Comparison of ENCODE assay signal across 1 cellular context in the genomic region with DNA sequence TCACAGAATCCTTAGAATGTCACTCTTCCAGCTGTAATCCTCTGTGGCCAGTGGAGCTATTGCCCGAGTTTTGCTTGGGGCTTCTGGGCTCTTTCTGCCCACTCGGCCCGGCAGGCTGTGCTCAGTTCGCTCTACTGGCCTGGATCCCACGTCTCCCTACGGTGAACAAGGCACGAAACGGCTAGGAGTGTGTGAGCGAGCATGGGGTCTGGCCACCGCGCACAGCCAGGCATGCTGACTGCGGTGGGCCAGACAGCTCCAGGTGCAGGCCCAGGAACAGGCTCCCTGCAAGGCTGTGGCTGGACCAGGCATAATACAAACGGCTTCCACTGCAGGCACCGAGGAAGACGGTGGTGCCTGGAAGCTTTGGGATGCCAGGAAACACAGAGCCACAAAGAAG.
TF ChIP-seq lines count a peak whose summit lies in the region.

No MANE protein-coding gene starts in this region.

TF ChIP-seq in GM23338, 12 proteins besides CTCF, POLR2A, EP300 and RAD21 (continued from another document):
- TF ChIP-seq, protein P1, sequence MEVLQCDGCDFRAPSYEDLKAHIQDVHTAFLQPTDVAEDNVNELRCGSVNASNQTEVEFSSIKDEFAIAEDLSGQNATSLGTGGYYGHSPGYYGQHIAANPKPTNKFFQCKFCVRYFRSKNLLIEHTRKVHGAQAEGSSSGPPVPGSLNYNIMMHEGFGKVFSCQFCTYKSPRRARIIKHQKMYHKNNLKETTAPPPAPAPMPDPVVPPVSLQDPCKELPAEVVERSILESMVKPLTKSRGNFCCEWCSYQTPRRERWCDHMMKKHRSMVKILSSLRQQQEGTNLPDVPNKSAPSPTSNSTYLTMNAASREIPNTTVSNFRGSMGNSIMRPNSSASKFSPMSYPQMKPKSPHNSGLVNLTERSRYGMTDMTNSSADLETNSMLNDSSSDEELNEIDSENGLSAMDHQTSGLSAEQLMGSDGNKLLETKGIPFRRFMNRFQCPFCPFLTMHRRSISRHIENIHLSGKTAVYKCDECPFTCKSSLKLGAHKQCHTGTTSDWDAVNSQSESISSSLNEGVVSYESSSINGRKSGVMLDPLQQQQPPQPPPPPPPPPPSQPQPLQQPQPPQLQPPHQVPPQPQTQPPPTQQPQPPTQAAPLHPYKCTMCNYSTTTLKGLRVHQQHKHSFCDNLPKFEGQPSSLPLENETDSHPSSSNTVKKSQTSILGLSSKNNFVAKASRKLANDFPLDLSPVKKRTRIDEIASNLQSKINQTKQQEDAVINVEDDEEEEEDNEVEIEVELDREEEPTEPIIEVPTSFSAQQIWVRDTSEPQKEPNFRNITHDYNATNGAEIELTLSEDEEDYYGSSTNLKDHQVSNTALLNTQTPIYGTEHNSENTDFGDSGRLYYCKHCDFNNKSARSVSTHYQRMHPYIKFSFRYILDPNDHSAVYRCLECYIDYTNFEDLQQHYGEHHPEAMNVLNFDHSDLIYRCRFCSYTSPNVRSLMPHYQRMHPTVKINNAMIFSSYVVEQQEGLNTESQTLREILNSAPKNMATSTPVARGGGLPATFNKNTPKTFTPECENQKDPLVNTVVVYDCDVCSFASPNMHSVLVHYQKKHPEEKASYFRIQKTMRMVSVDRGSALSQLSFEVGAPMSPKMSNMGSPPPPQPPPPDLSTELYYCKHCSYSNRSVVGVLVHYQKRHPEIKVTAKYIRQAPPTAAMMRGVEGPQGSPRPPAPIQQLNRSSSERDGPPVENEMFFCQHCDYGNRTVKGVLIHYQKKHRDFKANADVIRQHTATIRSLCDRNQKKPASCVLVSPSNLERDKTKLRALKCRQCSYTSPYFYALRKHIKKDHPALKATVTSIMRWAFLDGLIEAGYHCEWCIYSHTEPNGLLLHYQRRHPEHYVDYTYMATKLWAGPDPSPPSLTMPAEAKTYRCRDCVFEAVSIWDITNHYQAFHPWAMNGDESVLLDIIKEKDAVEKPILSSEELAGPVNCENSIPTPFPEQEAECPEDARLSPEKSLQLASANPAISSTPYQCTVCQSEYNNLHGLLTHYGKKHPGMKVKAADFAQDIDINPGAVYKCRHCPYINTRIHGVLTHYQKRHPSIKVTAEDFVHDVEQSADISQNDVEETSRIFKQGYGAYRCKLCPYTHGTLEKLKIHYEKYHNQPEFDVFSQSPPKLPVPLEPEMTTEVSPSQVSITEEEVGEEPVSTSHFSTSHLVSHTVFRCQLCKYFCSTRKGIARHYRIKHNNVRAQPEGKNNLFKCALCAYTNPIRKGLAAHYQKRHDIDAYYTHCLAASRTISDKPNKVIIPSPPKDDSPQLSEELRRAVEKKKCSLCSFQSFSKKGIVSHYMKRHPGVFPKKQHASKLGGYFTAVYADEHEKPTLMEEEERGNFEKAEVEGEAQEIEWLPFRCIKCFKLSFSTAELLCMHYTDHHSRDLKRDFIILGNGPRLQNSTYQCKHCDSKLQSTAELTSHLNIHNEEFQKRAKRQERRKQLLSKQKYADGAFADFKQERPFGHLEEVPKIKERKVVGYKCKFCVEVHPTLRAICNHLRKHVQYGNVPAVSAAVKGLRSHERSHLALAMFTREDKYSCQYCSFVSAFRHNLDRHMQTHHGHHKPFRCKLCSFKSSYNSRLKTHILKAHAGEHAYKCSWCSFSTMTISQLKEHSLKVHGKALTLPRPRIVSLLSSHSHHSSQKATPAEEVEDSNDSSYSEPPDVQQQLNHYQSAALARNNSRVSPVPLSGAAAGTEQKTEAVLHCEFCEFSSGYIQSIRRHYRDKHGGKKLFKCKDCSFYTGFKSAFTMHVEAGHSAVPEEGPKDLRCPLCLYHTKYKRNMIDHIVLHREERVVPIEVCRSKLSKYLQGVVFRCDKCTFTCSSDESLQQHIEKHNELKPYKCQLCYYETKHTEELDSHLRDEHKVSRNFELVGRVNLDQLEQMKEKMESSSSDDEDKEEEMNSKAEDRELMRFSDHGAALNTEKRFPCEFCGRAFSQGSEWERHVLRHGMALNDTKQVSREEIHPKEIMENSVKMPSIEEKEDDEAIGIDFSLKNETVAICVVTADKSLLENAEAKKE (CRISPR knock-in tag; IDR thresholded peaks at IDR 0.05), result no peak
- TF ChIP-seq JUNB (IDR thresholded peaks at IDR 0.05; ENCODE audit: unreplicated experiment), result no peak
- TF ChIP-seq NANOG (IDR thresholded peaks at IDR 0.05; ENCODE audit: borderline replicate concordance), result no peak
- no peak for TF ChIP-seq ZNF114 (CRISPR knock-in tag; IDR thresholded peaks at IDR 0.05)
